Comparison of ENCODE assay signal across 2 cellular contexts in the genomic region with DNA sequence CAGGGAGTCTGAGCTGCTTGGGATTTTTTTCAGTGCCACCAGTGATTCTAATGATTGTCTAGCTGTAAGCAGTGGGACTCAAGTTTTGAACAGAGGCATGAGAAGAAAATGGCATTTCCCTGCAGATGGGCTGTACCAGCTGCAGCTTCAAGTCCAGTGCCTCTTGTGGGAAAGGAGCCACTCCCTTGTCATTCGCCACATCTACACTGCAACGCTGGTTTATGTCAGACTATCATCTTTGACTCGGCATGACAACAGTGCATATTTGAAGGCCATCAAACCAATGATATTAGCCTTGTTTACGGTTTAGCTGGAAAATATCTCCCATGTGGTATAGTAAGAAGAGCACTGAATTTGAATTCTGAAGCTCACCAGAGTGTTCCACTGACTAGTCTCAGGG.
TF ChIP-seq lines count a peak whose summit lies in the region.

No MANE protein-coding gene starts in this region.

TF ChIP-seq in IMR-90, 13 proteins besides CTCF, POLR2A, EP300 and RAD21:
- TF ChIP-seq BHLHE40 (IDR thresholded peaks at IDR 0.05; ENCODE audit: low read depth, low read length) (no peak), CEBPB (IDR thresholded peaks at IDR 0.05; ENCODE audit: low read depth, low read length) (no peak), MXI1 (IDR thresholded peaks at IDR 0.05; ENCODE audit: borderline replicate concordance, low read depth, low read length) (no peak), MAZ (IDR thresholded peaks at IDR 0.05; ENCODE audit: borderline replicate concordance, low read depth, low read length) (no peak), MAFK (IDR thresholded peaks at IDR 0.05; ENCODE audit: low read depth, low read length) (no peak), RFX5 (IDR thresholded peaks at IDR 0.05; ENCODE audit: low read depth, low read length) (no peak), RCOR1 (IDR thresholded peaks at IDR 0.05; ENCODE audit: insufficient replicate concordance, low read length) (no peak), CHD1 (IDR thresholded peaks at IDR 0.05; ENCODE audit: low read depth, low read length) (no peak), FOS (IDR thresholded peaks at IDR 0.05; ENCODE audit: low read depth, low read length) (no peak), NFE2L2 (IDR thresholded peaks at IDR 0.05; ENCODE audit: low read depth, low read length) (no peak), SMC3 (IDR thresholded peaks at IDR 0.05; ENCODE audit: low read depth, low read length) (no peak)
- TF ChIP-seq, protein P1, sequence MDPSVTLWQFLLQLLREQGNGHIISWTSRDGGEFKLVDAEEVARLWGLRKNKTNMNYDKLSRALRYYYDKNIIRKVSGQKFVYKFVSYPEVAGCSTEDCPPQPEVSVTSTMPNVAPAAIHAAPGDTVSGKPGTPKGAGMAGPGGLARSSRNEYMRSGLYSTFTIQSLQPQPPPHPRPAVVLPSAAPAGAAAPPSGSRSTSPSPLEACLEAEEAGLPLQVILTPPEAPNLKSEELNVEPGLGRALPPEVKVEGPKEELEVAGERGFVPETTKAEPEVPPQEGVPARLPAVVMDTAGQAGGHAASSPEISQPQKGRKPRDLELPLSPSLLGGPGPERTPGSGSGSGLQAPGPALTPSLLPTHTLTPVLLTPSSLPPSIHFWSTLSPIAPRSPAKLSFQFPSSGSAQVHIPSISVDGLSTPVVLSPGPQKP (IDR thresholded peaks at IDR 0.05; ENCODE audit: borderline replicate concordance, low read depth, low read length) = no peak
- TF ChIP-seq, protein P2, sequence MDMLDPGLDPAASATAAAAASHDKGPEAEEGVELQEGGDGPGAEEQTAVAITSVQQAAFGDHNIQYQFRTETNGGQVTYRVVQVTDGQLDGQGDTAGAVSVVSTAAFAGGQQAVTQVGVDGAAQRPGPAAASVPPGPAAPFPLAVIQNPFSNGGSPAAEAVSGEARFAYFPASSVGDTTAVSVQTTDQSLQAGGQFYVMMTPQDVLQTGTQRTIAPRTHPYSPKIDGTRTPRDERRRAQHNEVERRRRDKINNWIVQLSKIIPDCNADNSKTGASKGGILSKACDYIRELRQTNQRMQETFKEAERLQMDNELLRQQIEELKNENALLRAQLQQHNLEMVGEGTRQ (IDR thresholded peaks at IDR 0.05; ENCODE audit: low read depth, low read length) = no peak

TF ChIP-seq in WTC11, 78 proteins besides CTCF, POLR2A, EP300 and RAD21:
- TF ChIP-seq GTF2I (CRISPR knock-in tag; conservative IDR thresholded peaks at IDR 0.05) = no peak
- TF ChIP-seq ZNF138 (CRISPR knock-in tag; conservative IDR thresholded peaks at IDR 0.05) = no peak
TF ChIP-seq in WTC11: peak in this region for 0.
